8 cellular contexts compared by ENCODE assay signal in the genomic region with DNA sequence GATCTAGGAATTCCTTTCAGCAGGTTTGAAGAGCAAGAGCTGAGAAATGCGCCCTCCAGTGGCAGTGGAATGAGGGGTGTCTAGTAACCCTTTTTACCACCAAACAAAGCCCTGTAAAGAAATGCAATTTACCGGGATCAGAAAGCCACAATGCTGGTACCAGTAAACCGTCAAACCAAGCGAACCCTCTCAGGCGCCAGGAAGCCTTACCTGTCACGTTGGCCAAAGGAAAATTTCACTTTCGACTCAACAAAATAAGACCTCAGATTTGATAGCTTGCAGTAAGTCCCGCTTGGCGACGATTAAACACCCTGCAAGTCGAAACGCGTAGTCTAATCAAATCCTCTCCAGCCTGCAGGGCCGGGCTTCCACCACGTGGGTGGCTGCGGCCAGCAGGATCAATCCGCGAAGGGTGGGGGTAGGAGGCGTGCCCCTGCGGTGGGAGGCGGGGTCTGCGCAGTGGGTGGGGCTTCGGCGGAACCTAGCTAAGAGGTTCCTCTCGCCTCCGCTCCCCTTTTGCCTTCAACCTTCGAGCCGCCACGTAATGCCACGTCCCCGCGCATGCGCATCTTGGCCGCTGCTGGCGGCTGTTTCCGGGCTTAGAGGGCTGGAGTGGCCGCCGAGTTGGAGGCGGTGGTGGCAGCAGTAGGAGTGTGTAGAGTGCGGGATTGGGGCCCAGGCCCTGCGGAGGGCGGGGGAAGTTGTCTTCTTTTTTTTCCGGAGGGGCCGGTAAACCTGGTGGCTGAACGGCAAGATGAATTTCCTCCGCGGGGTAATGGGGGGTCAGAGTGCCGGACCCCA. TPM values are rescaled to one million over a fixed set of nuclear protein-coding genes. Genes with fewer than 3 reads are reported as not detected.
A peak's percentile ranks its signal among the peaks of the same experiment; 100 is the strongest.
DNase-seq lines count a peak whose midpoint lies in the region; ATAC-seq and TF ChIP-seq lines count a peak whose summit lies in the region.

A gene with protein sequence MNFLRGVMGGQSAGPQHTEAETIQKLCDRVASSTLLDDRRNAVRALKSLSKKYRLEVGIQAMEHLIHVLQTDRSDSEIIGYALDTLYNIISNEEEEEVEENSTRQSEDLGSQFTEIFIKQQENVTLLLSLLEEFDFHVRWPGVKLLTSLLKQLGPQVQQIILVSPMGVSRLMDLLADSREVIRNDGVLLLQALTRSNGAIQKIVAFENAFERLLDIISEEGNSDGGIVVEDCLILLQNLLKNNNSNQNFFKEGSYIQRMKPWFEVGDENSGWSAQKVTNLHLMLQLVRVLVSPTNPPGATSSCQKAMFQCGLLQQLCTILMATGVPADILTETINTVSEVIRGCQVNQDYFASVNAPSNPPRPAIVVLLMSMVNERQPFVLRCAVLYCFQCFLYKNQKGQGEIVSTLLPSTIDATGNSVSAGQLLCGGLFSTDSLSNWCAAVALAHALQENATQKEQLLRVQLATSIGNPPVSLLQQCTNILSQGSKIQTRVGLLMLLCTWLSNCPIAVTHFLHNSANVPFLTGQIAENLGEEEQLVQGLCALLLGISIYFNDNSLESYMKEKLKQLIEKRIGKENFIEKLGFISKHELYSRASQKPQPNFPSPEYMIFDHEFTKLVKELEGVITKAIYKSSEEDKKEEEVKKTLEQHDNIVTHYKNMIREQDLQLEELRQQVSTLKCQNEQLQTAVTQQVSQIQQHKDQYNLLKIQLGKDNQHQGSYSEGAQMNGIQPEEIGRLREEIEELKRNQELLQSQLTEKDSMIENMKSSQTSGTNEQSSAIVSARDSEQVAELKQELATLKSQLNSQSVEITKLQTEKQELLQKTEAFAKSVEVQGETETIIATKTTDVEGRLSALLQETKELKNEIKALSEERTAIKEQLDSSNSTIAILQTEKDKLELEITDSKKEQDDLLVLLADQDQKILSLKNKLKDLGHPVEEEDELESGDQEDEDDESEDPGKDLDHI (plus strand): TSS at position 512 of the 801 bp plus-strand sequence. CDS start 243 bp downstream, at position 755.

- H3K9me3 Mint-ChIP-seq in T-helper 2 cell treated with Interferon-gamma antibody and Interleukin-4, amounts not matched to agents 5 μg/mL and 100 μg/mL, for 36 hours: no peaks in the 10 kb centered on the region

- peak within 1 kb of the TSS; percentile 100 for H3K4me3 Mint-ChIP-seq in T-helper 2 cell treated with Interferon-gamma antibody and Interleukin-4, amounts not matched to agents 5 μg/mL and 100 μg/mL, for 36 hours

- H3K27me3 Mint-ChIP-seq in T-helper 2 cell treated with Interferon-gamma antibody and Interleukin-4, amounts not matched to agents 5 μg/mL and 100 μg/mL, for 36 hours (ENCODE audit: low read depth): no peaks in the 10 kb centered on the region

- H3K36me3 Mint-ChIP-seq in T-helper 2 cell treated with Interferon-gamma antibody and Interleukin-4, amounts not matched to agents 5 μg/mL and 100 μg/mL, for 36 hours (ENCODE audit: low read depth): peaks cover 12% of the 10 kb centered on the region

- intact Hi-C loops in ascending aorta (cut with DNase I): loop anchor here (1.0 to 10.0 kb wide), 5 partner anchors 51 to 1353 kb away; a partner anchor contains a TSS
- intact Hi-C loops in right cardiac atrium (cut with DNase I): loop anchor here (1.0 to 10.0 kb wide), 3 partner anchors 49 to 52 kb away; a partner anchor contains a TSS
- intact Hi-C loops in vagina (cut with DNase I): loop anchor here (2.0 kb wide), 1 partner anchor 51 kb away; a partner anchor contains a TSS

- peaks cover 28% of the 10 kb centered on the region for H3K4me1 Mint-ChIP-seq in T-helper 2 cell treated with Interferon-gamma antibody and Interleukin-4, amounts not matched to agents 5 μg/mL and 100 μg/mL, for 36 hours (ENCODE audit: low read depth)

- DNase-seq in NCI-H1930 (lab: John Stamatoyannopoulos, UW) (peak; percentile 96), ascending aorta (ENCODE audit: low spot score in 2 of 2) (peak; percentile 93 to 99), right cardiac atrium (peak; percentile 99 to 100 (median 99)), putamen (ENCODE audit: low spot score) (peak; percentile 98), vagina (ENCODE audit: extremely low spot score in 2 of 2) (peak; percentile 99)
- DNase-seq in T-helper 2 cell treated with Interferon-gamma antibody and Interleukin-4, amounts not matched to agents 5 μg/mL and 100 μg/mL, for 36 hours (ENCODE audit: low spot score): peak; percentile 99

- peak; percentile 90 for ATAC-seq in GM18505 (IDR thresholded peaks at IDR 0.05; ENCODE audit: unreplicated experiment)
- ATAC-seq in HG02973 (IDR thresholded peaks at IDR 0.05; ENCODE audit: unreplicated experiment): peak; percentile 85
- ATAC-seq in right cardiac atrium: peak; percentile 99

- no peaks in the 10 kb centered on the region for H3K36me3 ChIP-seq in ascending aorta
- H3K36me3 ChIP-seq in vagina: no peaks in the 10 kb centered on the region

- H3K4me1 ChIP-seq in ascending aorta: peaks cover 3 to 28% of the 10 kb centered on the region in 2 donors
- H3K4me1 ChIP-seq in right cardiac atrium (ENCODE audit: control insufficient read depth, insufficient read depth, low read length): peaks cover 2% of the 10 kb centered on the region
- H3K4me1 ChIP-seq in vagina: peaks cover 51% of the 10 kb centered on the region

- peak within 1 kb of the TSS; percentile 78 to 84 for H3K4me3 ChIP-seq in ascending aorta
- peak within 1 kb of the TSS; percentile 75 for H3K4me3 ChIP-seq in right cardiac atrium (ENCODE audit: low read length)
- H3K4me3 ChIP-seq in vagina: peak within 1 kb of the TSS; percentile 70 to 95

- TF ChIP-seq CTCF in ascending aorta (IDR thresholded peaks at IDR 0.05) (peak; percentile 55 to 74 (median 67)), vagina (IDR thresholded peaks at IDR 0.05) (peak; percentile 25 to 51 (median 41))

- TF ChIP-seq POLR2A in GM18505 (IDR thresholded peaks at IDR 0.05; ENCODE audit: borderline replicate concordance, extremely low read depth, insufficient read depth, insufficient read length): peak; percentile 91
- TF ChIP-seq POLR2A in vagina (IDR thresholded peaks at IDR 0.05): peak; percentile 52 to 97

- H3K27ac Mint-ChIP-seq in T-helper 2 cell treated with Interferon-gamma antibody and Interleukin-4, amounts not matched to agents 5 μg/mL and 100 μg/mL, for 36 hours: peak within 1 kb of the TSS; percentile 100

- WGBS in right cardiac atrium: under 1% methylated on average over 48 of the region's 48 CpGs

- H3K9me3 ChIP-seq in ascending aorta (no peaks in the 10 kb centered on the region), right cardiac atrium (ENCODE audit: control insufficient read depth, low read length) (no peaks in the 10 kb centered on the region), vagina (no peaks in the 10 kb centered on the region)

- H3K27me3 ChIP-seq in ascending aorta: no peaks in the 10 kb centered on the region
- no peaks in the 10 kb centered on the region for H3K27me3 ChIP-seq in right cardiac atrium (ENCODE audit: control insufficient read depth, insufficient read depth)
- H3K27me3 ChIP-seq in vagina: no peaks in the 10 kb centered on the region

- H3K27ac ChIP-seq in ascending aorta (peak within 1 kb of the TSS; percentile 97), right cardiac atrium (ENCODE audit: low read length) (peak within 1 kb of the TSS; percentile 97), vagina (peak within 1 kb of the TSS; percentile 95)

RNA-seq across cellular contexts. Expression of the gene that starts here (rescaled TPM):
- total RNA-seq in ascending aorta (25.5 TPM), right cardiac atrium (100 to 1,000 TPM in 2 of 4 donors, 10 to 100 TPM in 2; 93.6 to 103 (median 99.1) TPM), vagina (47.9 TPM)
- polyA plus RNA-seq in right cardiac atrium: 47.4 TPM

Comparison
In these comparisons a context has a peak if more than half of its experiments do, and no peak if none do; other contexts are left out.
1. Peak in every context shown above with its lines: DNase-seq, ATAC-seq, H3K4me3 ChIP-seq and H3K27ac ChIP-seq.